In genomic region chr6:138498575-138499302, GRCh38 we compare ENCODE assay signal across 11 cellular contexts. TPM values are rescaled to one million over a fixed set of nuclear protein-coding genes. Genes with fewer than 3 reads are reported as not detected.
DNase-seq lines count a peak whose midpoint lies in the region; TF ChIP-seq lines count a peak whose summit lies in the region.
"Had no signal": no experiment of that assay in that cellular context is flagged by ENCODE, and none has a peak within 500 bp of the region (broad histone marks: within the 10 kb centered on the region; RNA-seq: fewer than 3 reads in every experiment).

No MANE protein-coding gene starts in this region.

- H3K36me3 ChIP-seq in HAP-1 (replicated peaks) (peaks cover 7% of the 10 kb centered on the region), liver (ENCODE audit: control insufficient read depth in 4 of 4, insufficient read depth in 3 of 4, low read depth in 1 of 4, low read length in 3 of 4) (peaks cover 0 to 5% (median under 1%) of the 10 kb centered on the region in 4 donors)

- in situ Hi-C loops in HAP-1 (cut with MboI; ENCODE audit: low sequenced_read_pairs), result no loop called here
- in situ Hi-C loops in astrocyte of the spinal cord (cut with HindIII; ENCODE audit: low sequenced_read_pairs), result no loop called here

- H3K9me3 ChIP-seq in HAP-1 (no peaks in the 10 kb centered on the region), liver (ENCODE audit: control insufficient read depth in 4 of 4, low read length in 3 of 4) (no peaks in the 10 kb centered on the region)

- H3K27me3 ChIP-seq in HAP-1 (ENCODE audit: low read depth) (no peaks in the 10 kb centered on the region), liver (ENCODE audit: control insufficient read depth in 4 of 4, insufficient read depth in 4 of 4, low read length in 3 of 4) (no peaks in the 10 kb centered on the region)

- H3K4me3 ChIP-seq in HAP-1 (peak overlapping the region; percentile 37), astrocyte of the spinal cord (ENCODE audit: low read depth, low read length) (peak overlapping the region; percentile 35), liver (ENCODE audit: low read depth in 1 of 3, low read length in 3 of 3) (peak overlapping the region; percentile 59 to 77 (median 67))
- H3K4me3 ChIP-seq: K562 had no signal

- H3K27ac ChIP-seq in 22Rv1 (peak overlapping the region; percentile 98), liver (ENCODE audit: low read depth in 1 of 2, low read length in 2 of 2) (peak overlapping the region; percentile 62 to 83)

- H3K4me1 ChIP-seq in HAP-1, result peaks cover 31% of the 10 kb centered on the region
- peaks cover 4 to 69% (median 59%) of the 10 kb centered on the region in 4 donors for H3K4me1 ChIP-seq in liver (ENCODE audit: control insufficient read depth in 4 of 4, insufficient read depth in 4 of 4, low read length in 3 of 4)

- WGBS in liver, result 29% methylated on average over 3 of the region's 3 CpGs

- peak overlapping the region; percentile 56 to 99 for H3K9ac ChIP-seq in liver (ENCODE audit: low read depth in 1 of 2, low read length in 2 of 2)

- TF ChIP-seq CTCF in 22Rv1 (IDR thresholded peaks at IDR 0.05) (no peak), astrocyte of the spinal cord (IDR thresholded peaks at IDR 0.05; ENCODE audit: low read depth, low read length) (no peak), liver (IDR thresholded peaks at IDR 0.05; ENCODE audit: low read depth, low read length, missing input control) (no peak), GM20000 (IDR thresholded peaks at IDR 0.05; ENCODE audit: extremely low read depth, missing control alignments) (no peak)

- TF ChIP-seq RAD21 in liver (IDR thresholded peaks at IDR 0.05), result no peak

- DNase-seq in HAP-1 (ENCODE audit: low spot score in 2 of 2) (peak; percentile 35 to 81), astrocyte of the spinal cord (ENCODE audit: low read depth, low spot score) (peak; percentile 40), NCI-H1048 (lab: John Stamatoyannopoulos, UW) (no peak), GM20000 (ENCODE audit: low spot score) (no peak), NCI-H187 (lab: John Stamatoyannopoulos, UW) (no peak)
- no peak for DNase-seq in activated CD4-positive, alpha-beta T cell treated with anti-CD3 and anti-CD28 coated beads for 4 hours
- DNase-seq: activated effector memory CD4-positive, alpha-beta T cell treated with Interleukin-2 at 50 U/mL for 16 hours; GOT3 had no signal

TF ChIP-seq in liver, 16 proteins besides CTCF, POLR2A, EP300 and RAD21:
- TF ChIP-seq TAF1 (conservative IDR thresholded peaks at IDR 0.05) (no peak), FOXA2 (IDR thresholded peaks at IDR 0.05) (peak; percentile 42)

RNA-seq across cellular contexts. Expression of gene NHSL1, which starts 0.6 kb away (rescaled TPM):
- 10 to 100 TPM; 10.9 to 33.0 TPM for total RNA-seq in liver
- 10 to 100 TPM in 1 of 2 donors, 1 to 10 TPM in 1; 6.6 to 30.4 TPM for polyA plus RNA-seq in liver

Comparison
In these comparisons a context has a peak if more than half of its experiments do, and no peak if none do; other contexts are left out.
1. DNase-seq: peak in HAP-1 (2 of 2) and astrocyte of the spinal cord (single experiment); none in NCI-H1048 (single experiment), activated CD4-positive, alpha-beta T cell treated with anti-CD3 and anti-CD28 coated beads for 4 hours (0 of 2), GM20000 (single experiment) and NCI-H187 (0 of 2).
2. Peak in every context shown above with its lines, with median percentiles within 50 percentile points of each other: H3K4me3 ChIP-seq.